ENCODE assay signal across 8 cellular contexts in the genomic region with DNA sequence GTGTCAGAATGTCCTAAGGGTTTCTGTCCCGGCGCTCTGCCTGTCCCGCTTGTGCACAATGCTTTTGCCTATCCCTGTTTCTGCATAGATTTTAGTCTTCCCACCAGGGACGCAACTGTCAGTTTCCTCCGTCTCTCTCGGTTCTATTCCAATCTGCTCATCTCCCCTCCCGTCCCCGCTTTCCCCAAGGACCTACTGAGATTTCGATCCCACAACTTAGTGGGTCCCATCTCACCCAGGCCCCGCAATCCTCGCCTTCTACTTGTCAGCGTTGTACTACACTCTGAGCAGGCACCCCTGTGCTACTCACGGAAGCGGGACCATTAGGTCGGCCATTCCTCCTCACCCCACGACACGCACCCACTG. TPM values are rescaled to one million over a fixed set of nuclear protein-coding genes. Genes with fewer than 3 reads are reported as not detected.
DNase-seq lines count a peak whose midpoint lies in the region; ATAC-seq and TF ChIP-seq lines count a peak whose summit lies in the region.

No MANE protein-coding gene starts in this region.

- peak overlapping the region; percentile 95 for H3K4me2 ChIP-seq in smooth muscle cell

- H3K9me3 ChIP-seq in T-helper 17 cell (ENCODE audit: control insufficient read depth, low read length, poor library complexity, severe bottlenecking): no peaks in the 10 kb centered on the region
- H3K9me3 ChIP-seq in right cardiac atrium (ENCODE audit: control insufficient read depth, low read length): no peaks in the 10 kb centered on the region
- no peaks in the 10 kb centered on the region for H3K9me3 ChIP-seq in smooth muscle cell (replicated peaks; ENCODE audit: low read depth)

- peaks cover 26% of the 10 kb centered on the region for H3F3A ChIP-seq in smooth muscle cell (ENCODE audit: low read depth)

- H3K4me3 ChIP-seq in right cardiac atrium (ENCODE audit: low read length) (peak overlapping the region; percentile 54), smooth muscle cell (peak overlapping the region; percentile 93)

- under 1% methylated on average over 17 of the region's 17 CpGs for WGBS in right cardiac atrium
- 2% methylated on average over 17 of the region's 17 CpGs for WGBS in smooth muscle cell (ENCODE audit: low lambda C conversion rate)

- no peak for DNase-seq in T-helper 17 cell
- DNase-seq in right cardiac atrium: no peak
- DNase-seq in smooth muscle cell (lab: John Stamatoyannopoulos, UW; ENCODE audit: unreplicated experiment): no peak
- no peak for DNase-seq in AML-193 (lab: John Stamatoyannopoulos, UW)
- DNase-seq in A172 (ENCODE audit: low spot score): no peak

- ATAC-seq in GM18873 (IDR thresholded peaks at IDR 0.05; ENCODE audit: low FRiP score, unreplicated experiment) (peak; percentile 31), HG02642 (IDR thresholded peaks at IDR 0.05; ENCODE audit: poor library complexity, unreplicated experiment) (peak; percentile 54), T-helper 17 cell (peak; percentile 77), right cardiac atrium (no peak), HG02759 (IDR thresholded peaks at IDR 0.05; ENCODE audit: unreplicated experiment) (no peak)

- peak overlapping the region; percentile 76 for H2AFZ ChIP-seq in smooth muscle cell (ENCODE audit: low read depth)

- intact Hi-C loops in right cardiac atrium (cut with DNase I): loop anchor here in 1 of 4 donors (10.0 kb wide), 1 partner anchor 53 kb away; the partner anchor contains the start of genes ZKSCAN5 and ZNF394

- peaks cover 9% of the 10 kb centered on the region for H3K36me3 Mint-ChIP-seq in T-helper 17 cell (ENCODE audit: low read depth)

- H3K36me3 ChIP-seq in smooth muscle cell (ENCODE audit: low read depth): peaks cover 4% of the 10 kb centered on the region

- H3K79me2 ChIP-seq in smooth muscle cell (ENCODE audit: low read depth): peaks cover 44% of the 10 kb centered on the region

- H3K27me3 ChIP-seq in right cardiac atrium (ENCODE audit: control insufficient read depth, insufficient read depth): no peaks in the 10 kb centered on the region
- no peaks in the 10 kb centered on the region for H3K27me3 ChIP-seq in smooth muscle cell (ENCODE audit: low read depth)

- H3K4me1 Mint-ChIP-seq in T-helper 17 cell: peaks cover 28% of the 10 kb centered on the region

- peak overlapping the region; percentile 100 for H3K4me3 Mint-ChIP-seq in T-helper 17 cell

- H3K4me1 ChIP-seq in right cardiac atrium (ENCODE audit: control insufficient read depth, insufficient read depth, low read length) (peaks cover 2% of the 10 kb centered on the region), smooth muscle cell (ENCODE audit: low read depth) (peaks cover 15% of the 10 kb centered on the region)

- no peak for TF ChIP-seq CTCF in smooth muscle cell (IDR thresholded peaks at IDR 0.05; ENCODE audit: borderline replicate concordance, insufficient read depth, poor library complexity, severe bottlenecking)

- H3K27ac Mint-ChIP-seq in T-helper 17 cell: peak overlapping the region; percentile 100

- H4K20me1 ChIP-seq in smooth muscle cell (ENCODE audit: low read depth): peaks cover 12% of the 10 kb centered on the region

- H3K27ac ChIP-seq in right cardiac atrium (ENCODE audit: low read length): peak overlapping the region; percentile 88
- H3K27ac ChIP-seq in smooth muscle cell (ENCODE audit: low read depth): peak overlapping the region; percentile 98

- no peaks in the 10 kb centered on the region for H3K27me3 Mint-ChIP-seq in T-helper 17 cell

- peak overlapping the region; percentile 100 for H3K9ac ChIP-seq in smooth muscle cell (ENCODE audit: low read depth)

RNA-seq across cellular contexts. Expression of gene ZNF655, which starts 0.5 kb away (rescaled TPM):
- total RNA-seq in T-helper 17 cell (100 to 1,000 TPM; 134 to 135 TPM), right cardiac atrium (10 to 100 TPM; 37.8 to 45.5 (median 39.8) TPM), smooth muscle cell (55.5 and 67.2 TPM in 2 replicates)
- polyA plus RNA-seq in right cardiac atrium (31.5 TPM), smooth muscle cell (21.6 and 33.4 TPM in 2 replicates)
- 90.2 and 92.1 TPM in 2 replicates for total RNA-seq in A172 (2014; rRNA removed; shearing (Covaris generic))

RNA-seq across cellular contexts. Expression of gene FAM200A, which starts 6.0 kb away (rescaled TPM):
- total RNA-seq in T-helper 17 cell (1 to 10 TPM; 2.3 to 2.5 TPM), right cardiac atrium (1 to 10 TPM; 4.7 to 6.1 (median 5.5) TPM), smooth muscle cell (10.0 and 12.8 TPM in 2 replicates)
- polyA plus RNA-seq in right cardiac atrium (6.7 TPM), smooth muscle cell (5.9 and 8.1 TPM in 2 replicates)
- total RNA-seq in A172 (2014; rRNA removed; shearing (Covaris generic)): 11.4 and 12.3 TPM in 2 replicates

RNA-seq across cellular contexts. Expression of gene TMEM225B, which starts 40.1 kb away (rescaled TPM):
- total RNA-seq in T-helper 17 cell (1 to 10 TPM in 1 of 2 donors, under 1 TPM in 1; 0.96 to 1.4 TPM), right cardiac atrium (under 1 TPM; 0.21 to 0.40 (median 0.37) TPM), smooth muscle cell (3.3 and 4.7 TPM in 2 replicates)
- polyA plus RNA-seq in right cardiac atrium (0.41 TPM), smooth muscle cell (3.6 and 5.4 TPM in 2 replicates)
- total RNA-seq in A172 (2014; rRNA removed; shearing (Covaris generic)): not detected in 2 replicates

RNA-seq across cellular contexts. Expression of gene ZKSCAN5, which starts 53.5 kb away (rescaled TPM):
- 1 to 10 TPM; 4.4 to 4.6 TPM for total RNA-seq in T-helper 17 cell
- 1 to 10 TPM; 6.1 to 7.1 (median 6.3) TPM for total RNA-seq in right cardiac atrium
- polyA plus RNA-seq in right cardiac atrium: 3.0 TPM
- 16.5 and 20.2 TPM in 2 replicates for total RNA-seq in smooth muscle cell
- polyA plus RNA-seq in smooth muscle cell: 7.6 and 8.4 TPM in 2 replicates
- 16.2 and 17.9 TPM in 2 replicates for total RNA-seq in A172 (2014; rRNA removed; shearing (Covaris generic))

RNA-seq across cellular contexts. Expression of gene ZNF394, which starts 57.8 kb away (rescaled TPM):
- total RNA-seq in T-helper 17 cell: 100 to 1,000 TPM; 189 to 198 TPM
- total RNA-seq in right cardiac atrium: 10 to 100 TPM; 17.1 to 20.5 (median 19.7) TPM
- 16.7 TPM for polyA plus RNA-seq in right cardiac atrium
- 14.6 and 27.7 TPM in 2 replicates for total RNA-seq in smooth muscle cell
- polyA plus RNA-seq in smooth muscle cell: 13.2 and 21.2 TPM in 2 replicates
- total RNA-seq in A172 (2014; rRNA removed; shearing (Covaris generic)): 23.7 and 26.8 TPM in 2 replicates

Comparison
In these comparisons a context has a peak if more than half of its experiments do, and no peak if none do; other contexts are left out.
1. ATAC-seq: peak in GM18873 (single experiment), HG02642 (single experiment) and T-helper 17 cell (single experiment); none in right cardiac atrium (0 of 2) and HG02759 (single experiment).